Comparison of ENCODE assay signal across 8 cellular contexts in the genomic region with DNA sequence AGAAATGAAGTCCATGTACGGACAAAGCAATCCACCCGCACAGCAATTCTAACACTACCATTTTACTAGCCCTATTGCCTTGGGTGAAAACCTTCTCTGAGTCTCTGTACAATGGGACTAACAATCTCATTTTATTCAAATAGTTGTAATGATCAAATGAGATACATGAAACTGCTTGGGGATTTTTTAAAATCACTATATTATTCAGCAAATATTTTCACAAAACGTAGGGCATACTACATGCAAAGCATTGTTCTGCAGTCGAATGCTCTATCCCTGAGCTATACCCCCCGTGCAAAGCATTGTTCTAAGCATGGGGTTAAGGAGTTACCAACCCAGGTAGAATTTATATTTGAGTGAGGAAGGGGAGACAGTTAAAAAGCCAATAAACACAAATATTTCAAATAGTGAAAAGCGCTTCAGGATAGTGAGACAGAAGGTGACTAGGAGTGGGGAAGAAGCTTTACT. TPM values are rescaled to one million over a fixed set of nuclear protein-coding genes. Genes with fewer than 3 reads are reported as not detected.
A peak's percentile ranks its signal among the peaks of the same experiment; 100 is the strongest.
DNase-seq lines count a peak whose midpoint lies in the region; ATAC-seq and TF ChIP-seq lines count a peak whose summit lies in the region.

No MANE protein-coding gene starts in this region.

- H3K36me3 ChIP-seq in HUES48 (ENCODE audit: control insufficient read depth, insufficient read depth, low read length): no peaks in the 10 kb centered on the region
- no peaks in the 10 kb centered on the region for H3K36me3 ChIP-seq in mammary epithelial cell (ENCODE audit: insufficient read depth, low read length)

- H3K4me3 Mint-ChIP-seq in activated CD4-positive, alpha-beta T cell treated with anti-CD3 and anti-CD28 coated beads, Interleukin-2, amount 10 ng/mL, durations not matched to agents 7 days and 5 days: peak overlapping the region; percentile 100
- peak overlapping the region; percentile 98 for H3K4me3 Mint-ChIP-seq in natural killer cell treated with Interleukin-12 subunit alpha and Interleukin-12 subunit beta and Interleukin-15 and Interleukin-18, amount 100 ng/mL, for 72 hours

- no peak for DNase-seq in activated CD4-positive, alpha-beta T cell treated with anti-CD3 and anti-CD28 coated beads, Interleukin-2, amount 10 ng/mL, durations not matched to agents 7 days and 5 days
- DNase-seq in activated CD4-positive, alpha-beta T cell treated with anti-CD3 and anti-CD28 coated beads for 48 hours: no peak
- DNase-seq in mammary epithelial cell (no peak), GM19238 (ENCODE audit: insufficient read length, low spot score) (no peak), NCI-H524 (lab: John Stamatoyannopoulos, UW) (no peak), posterior vena cava (ENCODE audit: low spot score) (no peak)
- no peak for DNase-seq in natural killer cell treated with Interleukin-12 subunit alpha and Interleukin-12 subunit beta and Interleukin-15 and Interleukin-18, amount 100 ng/mL, for 72 hours (ENCODE audit: low spot score)

- no TSS peak for BruUV-seq in mammary epithelial cell (replicated peaks; lab: Mats Ljungman, UMichigan)

- peaks cover 42% of the 10 kb centered on the region for H3K4me1 Mint-ChIP-seq in activated CD4-positive, alpha-beta T cell treated with anti-CD3 and anti-CD28 coated beads, Interleukin-2, amount 10 ng/mL, durations not matched to agents 7 days and 5 days
- H3K4me1 Mint-ChIP-seq in natural killer cell treated with Interleukin-12 subunit alpha and Interleukin-12 subunit beta and Interleukin-15 and Interleukin-18, amount 100 ng/mL, for 72 hours (ENCODE audit: low read depth in 2 of 2): peaks cover 19 to 35% of the 10 kb centered on the region in 2 donors

- dilution Hi-C loops in mammary epithelial cell (cut with HindIII; ENCODE audit: low sequenced_read_pairs): no loop called here

- ATAC-seq in natural killer cell treated with Interleukin-12 subunit alpha and Interleukin-12 subunit beta and Interleukin-15 and Interleukin-18, amount 100 ng/mL, for 72 hours: no peak

- H3K36me3 Mint-ChIP-seq in activated CD4-positive, alpha-beta T cell treated with anti-CD3 and anti-CD28 coated beads, Interleukin-2, amount 10 ng/mL, durations not matched to agents 7 days and 5 days (ENCODE audit: low read depth): peaks cover 7% of the 10 kb centered on the region
- H3K36me3 Mint-ChIP-seq in natural killer cell treated with Interleukin-12 subunit alpha and Interleukin-12 subunit beta and Interleukin-15 and Interleukin-18, amount 100 ng/mL, for 72 hours: no peaks in the 10 kb centered on the region

- peak overlapping the region; percentile 98 for H2AFZ ChIP-seq in mammary epithelial cell (ENCODE audit: low read depth, low read length)

- H3K27me3 ChIP-seq in HUES48 (ENCODE audit: control insufficient read depth, insufficient read depth, low read length) (no peaks in the 10 kb centered on the region), mammary epithelial cell (ENCODE audit: insufficient read depth, low read length) (no peaks in the 10 kb centered on the region)

- peak overlapping the region; percentile 74 for H3K4me2 ChIP-seq in mammary epithelial cell (ENCODE audit: insufficient read depth, low read depth, low read length)

- H3K9me3 ChIP-seq in HUES48 (ENCODE audit: control insufficient read depth, insufficient read depth, low read length) (no peaks in the 10 kb centered on the region), mammary epithelial cell (replicated peaks; ENCODE audit: insufficient read depth, low read length) (no peaks in the 10 kb centered on the region)

- no peak for TF ChIP-seq CTCF in mammary epithelial cell (conservative IDR thresholded peaks at IDR 0.05 in 1 of 2, IDR thresholded peaks at IDR 0.05 in 1 of 2; ENCODE audit: extremely low read depth in 1 of 2, insufficient read depth in 1 of 2, low read depth in 1 of 2, low read length in 2 of 2)

- H4K20me1 ChIP-seq in mammary epithelial cell (ENCODE audit: insufficient read depth, low read length): no peaks in the 10 kb centered on the region

- CTCF ChIA-PET in activated CD4-positive, alpha-beta T cell treated with anti-CD3 and anti-CD28 coated beads, Interleukin-2, amount 10 ng/mL, durations not matched to agents 7 days and 5 days (lab: Charles Lee): interaction anchor here (0.7 to 1.5 kb wide), 4 partner anchors 11 to 50 kb away, joined by 3 to 5 read pairs (median 4); a partner anchor contains a TSS
- CTCF ChIA-PET in mammary epithelial cell (lab: Charles Lee; ENCODE audit: low non-redundant PET): no interaction called here

- H3K4me3 ChIP-seq in HUES48 (ENCODE audit: low read depth, low read length) (peak overlapping the region; percentile 81), mammary epithelial cell (replicated peaks in 1 of 3; ENCODE audit: insufficient read depth in 1 of 3, low read depth in 2 of 3, low read length in 3 of 3) (peak overlapping the region; percentile 77 to 86 (median 83))

- no peaks in the 10 kb centered on the region for H3K9me3 Mint-ChIP-seq in activated CD4-positive, alpha-beta T cell treated with anti-CD3 and anti-CD28 coated beads, Interleukin-2, amount 10 ng/mL, durations not matched to agents 7 days and 5 days
- H3K9me3 Mint-ChIP-seq in natural killer cell treated with Interleukin-12 subunit alpha and Interleukin-12 subunit beta and Interleukin-15 and Interleukin-18, amount 100 ng/mL, for 72 hours: no peaks in the 10 kb centered on the region

- H3K4me1 ChIP-seq in HUES48 (ENCODE audit: control insufficient read depth, insufficient read depth, low read length): peaks cover 20% of the 10 kb centered on the region
- H3K4me1 ChIP-seq in mammary epithelial cell (ENCODE audit: insufficient read depth, low read length): peaks cover 18% of the 10 kb centered on the region

- peak overlapping the region; percentile 98 for H3K27ac ChIP-seq in HUES48 (ENCODE audit: low read depth, low read length)
- H3K27ac ChIP-seq in mammary epithelial cell (ENCODE audit: insufficient read depth, low read depth, low read length): no peak overlapping the region

- intact Hi-C loops in mammary epithelial cell (cut with micrococcal nuclease) (loop anchor here (1.0 to 2.0 kb wide), 3 partner anchors 28 to 83 kb away; a partner anchor contains a TSS), posterior vena cava (cut with DNase I) (no loop called here)

- POLR2A ChIA-PET in activated CD4-positive, alpha-beta T cell treated with anti-CD3 and anti-CD28 coated beads, Interleukin-2, amount 10 ng/mL, durations not matched to agents 7 days and 5 days (lab: Charles Lee): no interaction called here

- 30% methylated on average over 6 of the region's 6 CpGs for WGBS in mammary epithelial cell (ENCODE audit: low coverage, missing lambda C conversion rate)

- H3K79me2 ChIP-seq in mammary epithelial cell (ENCODE audit: insufficient read depth, low read length): peaks cover 40% of the 10 kb centered on the region

- H3K9ac ChIP-seq in HUES48 (ENCODE audit: low read depth, low read length) (peak overlapping the region; percentile 97), mammary epithelial cell (ENCODE audit: insufficient read depth, low read length) (no peak overlapping the region)

- peaks cover under 1% of the 10 kb centered on the region for H3K27me3 Mint-ChIP-seq in activated CD4-positive, alpha-beta T cell treated with anti-CD3 and anti-CD28 coated beads, Interleukin-2, amount 10 ng/mL, durations not matched to agents 7 days and 5 days
- H3K27me3 Mint-ChIP-seq in natural killer cell treated with Interleukin-12 subunit alpha and Interleukin-12 subunit beta and Interleukin-15 and Interleukin-18, amount 100 ng/mL, for 72 hours: peaks cover 0 to under 1% of the 10 kb centered on the region in 2 donors

- peak overlapping the region; percentile 97 for H3K27ac Mint-ChIP-seq in activated CD4-positive, alpha-beta T cell treated with anti-CD3 and anti-CD28 coated beads, Interleukin-2, amount 10 ng/mL, durations not matched to agents 7 days and 5 days
- peak overlapping the region; percentile 89 to 98 for H3K27ac Mint-ChIP-seq in natural killer cell treated with Interleukin-12 subunit alpha and Interleukin-12 subunit beta and Interleukin-15 and Interleukin-18, amount 100 ng/mL, for 72 hours

- in situ Hi-C loops in mammary epithelial cell (cut with MboI; ENCODE audit: low sequenced_read_pairs in 2 of 2): loop anchor here in 1 of 2 donors (10.0 kb wide), 1 partner anchor 48 kb away; a partner anchor contains a TSS

RNA-seq across cellular contexts. Expression of a gene that starts 0.6 kb away (rescaled TPM):
- total RNA-seq in activated CD4-positive, alpha-beta T cell treated with anti-CD3 and anti-CD28 coated beads, Interleukin-2, amount 10 ng/mL, durations not matched to agents 7 days and 5 days: 10 to 100 TPM; 28.6 to 43.0 TPM
- total RNA-seq in mammary epithelial cell (10 to 100 TPM; 11.2 to 26.5 TPM), posterior vena cava (10 to 100 TPM; 58.1 to 61.2 TPM)
- polyA plus RNA-seq in mammary epithelial cell: 16.4 TPM
- 68.1 TPM for polyA minus RNA-seq in mammary epithelial cell
- 10 to 100 TPM; 36.4 to 39.4 TPM for total RNA-seq in natural killer cell treated with Interleukin-12 subunit alpha and Interleukin-12 subunit beta and Interleukin-15 and Interleukin-18, amount 100 ng/mL, for 72 hours

RNA-seq across cellular contexts. Expression of a gene that starts 49.1 kb away (rescaled TPM):
- 100 to 1,000 TPM; 298 to 356 TPM for total RNA-seq in activated CD4-positive, alpha-beta T cell treated with anti-CD3 and anti-CD28 coated beads, Interleukin-2, amount 10 ng/mL, durations not matched to agents 7 days and 5 days
- total RNA-seq in mammary epithelial cell (100 to 1,000 TPM in 1 of 2 donors, 10 to 100 TPM in 1; 47.2 to 140 TPM), posterior vena cava (100 to 1,000 TPM; 132 to 168 TPM)
- polyA plus RNA-seq in mammary epithelial cell: 253 TPM
- polyA minus RNA-seq in mammary epithelial cell: 356 TPM
- 100 to 1,000 TPM; 221 to 334 TPM for total RNA-seq in natural killer cell treated with Interleukin-12 subunit alpha and Interleukin-12 subunit beta and Interleukin-15 and Interleukin-18, amount 100 ng/mL, for 72 hours
